ENCODE assay signal across 1 cellular context in genomic region chr1:28519946-28520725, GRCh38.
TF ChIP-seq lines count a peak whose summit lies in the region.

No MANE protein-coding gene starts in this region.

TF ChIP-seq in HCT116, 20 proteins besides CTCF, POLR2A, EP300 and RAD21 (continued from another document):
- no peak for TF ChIP-seq ZBTB33 (IDR thresholded peaks at IDR 0.05; ENCODE audit: extremely low read depth, insufficient replicate concordance, low read length)
- no peak for TF ChIP-seq JUND (IDR thresholded peaks at IDR 0.05)
- TF ChIP-seq SRF (IDR thresholded peaks at IDR 0.05; ENCODE audit: low read depth), result no peak
- TF ChIP-seq, protein P1, sequence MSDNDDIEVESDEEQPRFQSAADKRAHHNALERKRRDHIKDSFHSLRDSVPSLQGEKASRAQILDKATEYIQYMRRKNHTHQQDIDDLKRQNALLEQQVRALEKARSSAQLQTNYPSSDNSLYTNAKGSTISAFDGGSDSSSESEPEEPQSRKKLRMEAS (IDR thresholded peaks at IDR 0.05), result no peak
- TF ChIP-seq EZH2 (IDR thresholded peaks at IDR 0.05), result no peak
- TF ChIP-seq ELF1 (IDR thresholded peaks at IDR 0.05; ENCODE audit: borderline replicate concordance, low read depth), result no peak
- no peak for TF ChIP-seq EGR1 (IDR thresholded peaks at IDR 0.05; ENCODE audit: low read depth)
- TF ChIP-seq CBX3 (IDR thresholded peaks at IDR 0.05; ENCODE audit: low read depth), result no peak
- TF ChIP-seq ZNF274 (IDR thresholded peaks at IDR 0.05; ENCODE audit: low read depth, low read length), result no peak
- no peak for TF ChIP-seq CEBPB (IDR thresholded peaks at IDR 0.05; ENCODE audit: low read depth)
- TF ChIP-seq, protein P2, sequence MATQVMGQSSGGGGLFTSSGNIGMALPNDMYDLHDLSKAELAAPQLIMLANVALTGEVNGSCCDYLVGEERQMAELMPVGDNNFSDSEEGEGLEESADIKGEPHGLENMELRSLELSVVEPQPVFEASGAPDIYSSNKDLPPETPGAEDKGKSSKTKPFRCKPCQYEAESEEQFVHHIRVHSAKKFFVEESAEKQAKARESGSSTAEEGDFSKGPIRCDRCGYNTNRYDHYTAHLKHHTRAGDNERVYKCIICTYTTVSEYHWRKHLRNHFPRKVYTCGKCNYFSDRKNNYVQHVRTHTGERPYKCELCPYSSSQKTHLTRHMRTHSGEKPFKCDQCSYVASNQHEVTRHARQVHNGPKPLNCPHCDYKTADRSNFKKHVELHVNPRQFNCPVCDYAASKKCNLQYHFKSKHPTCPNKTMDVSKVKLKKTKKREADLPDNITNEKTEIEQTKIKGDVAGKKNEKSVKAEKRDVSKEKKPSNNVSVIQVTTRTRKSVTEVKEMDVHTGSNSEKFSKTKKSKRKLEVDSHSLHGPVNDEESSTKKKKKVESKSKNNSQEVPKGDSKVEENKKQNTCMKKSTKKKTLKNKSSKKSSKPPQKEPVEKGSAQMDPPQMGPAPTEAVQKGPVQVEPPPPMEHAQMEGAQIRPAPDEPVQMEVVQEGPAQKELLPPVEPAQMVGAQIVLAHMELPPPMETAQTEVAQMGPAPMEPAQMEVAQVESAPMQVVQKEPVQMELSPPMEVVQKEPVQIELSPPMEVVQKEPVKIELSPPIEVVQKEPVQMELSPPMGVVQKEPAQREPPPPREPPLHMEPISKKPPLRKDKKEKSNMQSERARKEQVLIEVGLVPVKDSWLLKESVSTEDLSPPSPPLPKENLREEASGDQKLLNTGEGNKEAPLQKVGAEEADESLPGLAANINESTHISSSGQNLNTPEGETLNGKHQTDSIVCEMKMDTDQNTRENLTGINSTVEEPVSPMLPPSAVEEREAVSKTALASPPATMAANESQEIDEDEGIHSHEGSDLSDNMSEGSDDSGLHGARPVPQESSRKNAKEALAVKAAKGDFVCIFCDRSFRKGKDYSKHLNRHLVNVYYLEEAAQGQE (IDR thresholded peaks at IDR 0.05; ENCODE audit: low read depth), result no peak
- no peak for TF ChIP-seq ATF3 (IDR thresholded peaks at IDR 0.05)
- TF ChIP-seq TCF7L2 (IDR thresholded peaks at IDR 0.05; ENCODE audit: borderline replicate concordance, extremely low read depth, insufficient read depth, insufficient read length), result no peak
- no peak for TF ChIP-seq POLR2AphosphoS5 (IDR thresholded peaks at IDR 0.05; ENCODE audit: low read depth, low read length)
